ENCODE assay signal across 1 cellular context in the genomic region with DNA sequence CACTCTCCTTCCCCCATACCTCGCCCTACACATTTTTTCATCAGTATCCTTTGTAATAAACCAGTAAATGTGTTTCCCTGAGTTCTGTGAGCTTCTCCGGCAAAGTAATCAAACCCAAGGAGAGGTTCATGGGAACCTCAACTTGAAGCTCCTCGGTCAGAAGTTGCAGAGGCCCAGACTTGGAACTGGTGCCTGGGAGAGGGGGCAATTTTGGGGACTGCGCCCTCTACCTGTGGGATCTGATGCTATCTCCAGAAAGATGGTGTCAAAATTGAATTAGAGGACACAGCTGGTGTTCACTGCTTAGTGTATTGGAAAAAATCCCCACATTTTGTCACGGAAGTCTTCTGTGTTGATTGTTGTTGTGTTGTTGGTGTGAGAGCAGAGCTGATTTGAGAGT.
TF ChIP-seq lines count a peak whose summit lies in the region.

No MANE protein-coding gene starts in this region.

TF ChIP-seq in H1, 55 proteins besides CTCF, POLR2A, EP300 and RAD21 (continued from another document):
- no peak for TF ChIP-seq E2F6 (IDR thresholded peaks at IDR 0.05)
- TF ChIP-seq HDAC2 (IDR thresholded peaks at IDR 0.05; ENCODE audit: borderline replicate concordance in 1 of 2, low read depth in 2 of 2, low read length in 2 of 2) = no peak
- TF ChIP-seq GTF2F1 (IDR thresholded peaks at IDR 0.05; ENCODE audit: borderline replicate concordance, low read depth, low read length) = no peak
- TF ChIP-seq SIX5 (IDR thresholded peaks at IDR 0.05; ENCODE audit: low read depth, low read length) = no peak
